In genomic region chr10:109887272-109887671, GRCh38 we compare ENCODE assay signal across 14 cellular contexts. TPM values are rescaled to one million over a fixed set of nuclear protein-coding genes. Genes with fewer than 3 reads are reported as not detected.
A peak's percentile ranks its signal among the peaks of the same experiment; 100 is the strongest.
DNase-seq lines count a peak whose midpoint lies in the region; ATAC-seq, FAIRE-seq and TF ChIP-seq lines count a peak whose summit lies in the region.
"Had no signal": no experiment of that assay in that cellular context is flagged by ENCODE, and none has a peak within 500 bp of the region (broad histone marks: within the 10 kb centered on the region; RNA-seq: fewer than 3 reads in every experiment).

No MANE protein-coding gene starts in this region.

- H3K56ac ChIP-seq in H9 (ENCODE audit: insufficient read length, low read depth, low read length), result no peak overlapping the region

- H3K9me3 Mint-ChIP-seq in H9, result no peaks in the 10 kb centered on the region
- H3K9me3 Mint-ChIP-seq in mesothelial cell of epicardium, result no peaks in the 10 kb centered on the region

- CTCF ChIA-PET in A673 (lab: Charles Lee), result no interaction called here

- no peak overlapping the region for H4K91ac ChIP-seq in H9 (ENCODE audit: insufficient read length, low read depth, low read length)

- H3T11ph ChIP-seq in H9 (ENCODE audit: low read length), result no peak overlapping the region

- intact Hi-C loops in A673 (cut with micrococcal nuclease; ENCODE audit: unreplicated experiment), result no loop called here

- H2AFZ ChIP-seq in H9 (ENCODE audit: low read length), result no peak overlapping the region

- H3K27ac ChIP-seq in A673 (ENCODE audit: low read depth, low read length, poor library complexity, severe bottlenecking), result no peak overlapping the region
- no peak overlapping the region for H3K27ac ChIP-seq in H9 (ENCODE audit: insufficient read length, low read depth, low read length)
- H3K27ac ChIP-seq: VCaP had no signal

- H3K9me3 ChIP-seq in A673 (ENCODE audit: low read depth, low read length, poor library complexity, severe bottlenecking), result no peaks in the 10 kb centered on the region
- no peaks in the 10 kb centered on the region for H3K9me3 ChIP-seq in H9 (ENCODE audit: control insufficient read depth, low read depth, low read length)
- H3K9me3 ChIP-seq: psoas muscle had no signal

- POLR2A ChIA-PET in A673 (lab: Charles Lee; ENCODE audit: low non-redundant PET), result no interaction called here

- H3K4me3 Mint-ChIP-seq in H9, result no peak overlapping the region
- H3K4me3 Mint-ChIP-seq in mesothelial cell of epicardium, result no peak overlapping the region

- H2AK5ac ChIP-seq in H9 (ENCODE audit: insufficient read length, low read length), result no peak overlapping the region

- H3K79me1 ChIP-seq in H9 (ENCODE audit: insufficient read depth, low read depth, low read length, poor library complexity, severe bottlenecking), result no peaks in the 10 kb centered on the region

- no peaks in the 10 kb centered on the region for H3K27me3 Mint-ChIP-seq in H9 (ENCODE audit: low read depth)
- no peaks in the 10 kb centered on the region for H3K27me3 Mint-ChIP-seq in mesothelial cell of epicardium (ENCODE audit: low read depth)

- peaks cover 23 to 25% of the 10 kb centered on the region in 2 experiments for H3K4me1 Mint-ChIP-seq in H9
- H3K4me1 Mint-ChIP-seq in mesothelial cell of epicardium, result peaks cover 22% of the 10 kb centered on the region

- H3K23ac ChIP-seq in H9 (ENCODE audit: insufficient read length, low read depth, low read length), result no peak overlapping the region

- H3K27me3 ChIP-seq in A673 (replicated peaks; ENCODE audit: insufficient read depth, low read depth, low read length, poor library complexity) (no peaks in the 10 kb centered on the region), H9 (ENCODE audit: insufficient read depth, low read length) (no peaks in the 10 kb centered on the region), bronchial epithelial cell (ENCODE audit: control insufficient read depth, insufficient read depth, low read length) (no peaks in the 10 kb centered on the region)

- WGBS in H9 (ENCODE audit: extremely low coverage, insufficient read length, low lambda C conversion rate), result no CpG with 5 or more reads among the region's 5 CpGs

- no peaks in the 10 kb centered on the region for H3K23me2 ChIP-seq in H9 (ENCODE audit: insufficient read length, low read depth, low read length, poor library complexity, severe bottlenecking)

- no peak overlapping the region for H2BK120ac ChIP-seq in H9 (ENCODE audit: low read depth, low read length, poor library complexity, severe bottlenecking)

- peak; percentile 28 for FAIRE-seq in bronchial epithelial cell (lab: Jason Lieb, UNC)

- H2BK12ac ChIP-seq in H9 (ENCODE audit: insufficient read length, low read depth, low read length), result no peak overlapping the region

- BruUV-seq in A673 (replicated peaks; lab: Mats Ljungman, UMichigan), result no TSS peak

- H4K8ac ChIP-seq in H9 (replicated peaks; ENCODE audit: insufficient read length, low read depth, low read length), result no peak overlapping the region

- H3K36me3 Mint-ChIP-seq in H9 (ENCODE audit: insufficient read depth in 1 of 3, low read depth in 3 of 3) (peaks cover 21 to 67% (median 45%) of the 10 kb centered on the region in 3 experiments; a peak in 6 of 7 replicates), mesothelial cell of epicardium (peaks cover 33% of the 10 kb centered on the region)

- H3K27ac Mint-ChIP-seq in H9 (peak overlapping the region in 1 of 3 experiments; percentile 34; a peak in 1 of 7 replicates), mesothelial cell of epicardium (peak overlapping the region; percentile 94)

- TF ChIP-seq CTCF in A673 (conservative IDR thresholded peaks at IDR 0.05; ENCODE audit: low read depth, low read length) (no peak), H9 (conservative IDR thresholded peaks at IDR 0.05) (no peak), bronchial epithelial cell (IDR thresholded peaks at IDR 0.05; ENCODE audit: insufficient read depth, low read length, severe bottlenecking) (no peak), mesothelial cell of epicardium (IDR thresholded peaks at IDR 0.05; ENCODE audit: unreplicated experiment) (no peak)

- no peaks in the 10 kb centered on the region for H3K79me2 ChIP-seq in H9 (ENCODE audit: insufficient read depth, low read length)

- no peak overlapping the region for H3K14ac ChIP-seq in H9 (ENCODE audit: insufficient read depth, low read length)

- H2BK20ac ChIP-seq in H9 (ENCODE audit: low read depth, low read length, poor library complexity, severe bottlenecking), result no peak overlapping the region

- peaks cover 4% of the 10 kb centered on the region for H3K4me1 ChIP-seq in A673 (ENCODE audit: insufficient read depth, low read length, poor library complexity, severe bottlenecking)
- no peaks in the 10 kb centered on the region for H3K4me1 ChIP-seq in H9 (ENCODE audit: insufficient read depth, low read length)

- no peak overlapping the region for H2BK15ac ChIP-seq in H9 (ENCODE audit: low read depth, low read length)

- H3K4ac ChIP-seq in H9 (ENCODE audit: low read depth, low read length), result no peak overlapping the region

- DNase-seq in A673 (ENCODE audit: low spot score), result peak; percentile 9
- peak; percentile 17 for DNase-seq in H9
- no peak for DNase-seq in bronchial epithelial cell (ENCODE audit: low read depth)
- peak; percentile 29 to 52 for DNase-seq in mesothelial cell of epicardium (ENCODE audit: low spot score in 2 of 2, unreplicated experiment in 2 of 2)
- DNase-seq in anterior cingulate cortex (lab: John Stamatoyannopoulos, UW), result no peak
- no peak for DNase-seq in cerebellum (ENCODE audit: low spot score)
- no peak for DNase-seq in NCI-H1092 treated with DMSO at 0.1 percent for 48 hours (lab: John Stamatoyannopoulos, UW)
- DNase-seq: GDM1; NCI-H1417 treated with DMSO at 0.1 percent for 48 hours; psoas muscle; stimulated activated CD4-positive, alpha-beta T cell treated with anti-CD3 and anti-CD28 coated beads, Interleukin-15, amount 100 ng/mL, for 24 hours had no signal

- no peak for ATAC-seq in GM18861 (IDR thresholded peaks at IDR 0.05; ENCODE audit: unreplicated experiment)
- ATAC-seq: left lobe of liver had no signal

- no peak overlapping the region for H3K18ac ChIP-seq in H9 (ENCODE audit: insufficient read length, low read depth, low read length)

- H3K9ac ChIP-seq in H9 (ENCODE audit: extremely low read depth, insufficient read length, low read length), result no peak overlapping the region

- H4K20me1 ChIP-seq in H9 (ENCODE audit: control insufficient read depth, insufficient read depth, insufficient read length), result no peaks in the 10 kb centered on the region

- no peak overlapping the region for H4K5ac ChIP-seq in H9 (ENCODE audit: insufficient read length, low read depth, low read length)

- H3K4me3 ChIP-seq in A673 (ENCODE audit: low read depth, low read length, poor library complexity, severe bottlenecking) (no peak overlapping the region), bronchial epithelial cell (ENCODE audit: low read depth, low read length) (no peak overlapping the region)
- H3K4me3 ChIP-seq: psoas muscle had no signal

- no peak overlapping the region for H2BK5ac ChIP-seq in H9 (ENCODE audit: insufficient read length, low read length)

- H3K4me2 ChIP-seq in H9 (ENCODE audit: insufficient read depth, insufficient read length, low read length), result no peak overlapping the region

- peaks cover 22% of the 10 kb centered on the region for H3K36me3 ChIP-seq in A673 (ENCODE audit: insufficient read depth, low read length, poor library complexity, severe bottlenecking)
- H3K36me3 ChIP-seq in bronchial epithelial cell (ENCODE audit: control insufficient read depth, insufficient read depth, low read length), result peaks cover 22% of the 10 kb centered on the region

RNA-seq across cellular contexts. Expression of gene XPNPEP1, which starts 36.0 kb away (rescaled TPM):
- total RNA-seq in A673 (2021) (65.4 and 72.5 TPM in 2 replicates), H9 (2021) (64.4 and 71.3 TPM in 2 replicates), bronchial epithelial cell (76.6 and 112 TPM in 2 replicates), mesothelial cell of epicardium (85.6 to 88.7 TPM (median 87.7 TPM) in 3 replicates), cerebellum (61.5 TPM)

Comparison
In these comparisons a context has a peak if more than half of its experiments do, and no peak if none do; other contexts are left out.
1. DNase-seq: peak in A673 (single experiment), H9 (single experiment) and mesothelial cell of epicardium (2 of 2); none in bronchial epithelial cell (single experiment), anterior cingulate cortex (0 of 58), cerebellum (single experiment) and NCI-H1092 treated with DMSO at 0.1 percent for 48 hours (single experiment).